In genomic region chr10:59702347-59702746, GRCh38 we compare ENCODE assay signal across 1 cellular context.
TF ChIP-seq lines count a peak whose summit lies in the region.

No MANE protein-coding gene starts in this region.

TF ChIP-seq in HepG2, 621 proteins besides CTCF, POLR2A, EP300 and RAD21 (continued from another document and continues in another):
- TF ChIP-seq, protein P1, sequence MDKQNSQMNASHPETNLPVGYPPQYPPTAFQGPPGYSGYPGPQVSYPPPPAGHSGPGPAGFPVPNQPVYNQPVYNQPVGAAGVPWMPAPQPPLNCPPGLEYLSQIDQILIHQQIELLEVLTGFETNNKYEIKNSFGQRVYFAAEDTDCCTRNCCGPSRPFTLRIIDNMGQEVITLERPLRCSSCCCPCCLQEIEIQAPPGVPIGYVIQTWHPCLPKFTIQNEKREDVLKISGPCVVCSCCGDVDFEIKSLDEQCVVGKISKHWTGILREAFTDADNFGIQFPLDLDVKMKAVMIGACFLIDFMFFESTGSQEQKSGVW (CRISPR knock-in tag; IDR thresholded peaks at IDR 0.05; ENCODE audit: borderline replicate concordance) = no peak
- TF ChIP-seq IRF2 (CRISPR knock-in tag; IDR thresholded peaks at IDR 0.05) = no peak
- TF ChIP-seq ZNF800 (CRISPR knock-in tag; IDR thresholded peaks at IDR 0.05) = no peak
- TF ChIP-seq FOXK2 (IDR thresholded peaks at IDR 0.05) = peak; percentile 62
- TF ChIP-seq NR2C2 (CRISPR knock-in tag; IDR thresholded peaks at IDR 0.05; ENCODE audit: borderline replicate concordance) = no peak
- no peak for TF ChIP-seq ZNF552 (CRISPR knock-in tag; IDR thresholded peaks at IDR 0.05; ENCODE audit: borderline replicate concordance)
- no peak for TF ChIP-seq BHLHE40 (IDR thresholded peaks at IDR 0.05; ENCODE audit: low read length)
- TF ChIP-seq ZNF530 (CRISPR knock-in tag; IDR thresholded peaks at IDR 0.05; ENCODE audit: low read depth) = no peak
- no peak for TF ChIP-seq ATF1 (CRISPR knock-in tag; IDR thresholded peaks at IDR 0.05)
- no peak for TF ChIP-seq ZNF672 (CRISPR knock-in tag; IDR thresholded peaks at IDR 0.05)
- TF ChIP-seq THYN1 (CRISPR knock-in tag; IDR thresholded peaks at IDR 0.05; ENCODE audit: borderline replicate concordance, low read depth) = no peak
- TF ChIP-seq ZBTB20 (CRISPR knock-in tag; IDR thresholded peaks at IDR 0.05; ENCODE audit: borderline replicate concordance, low read depth) = peak; percentile 38; the same call in 1 of the 2 replicates
- TF ChIP-seq ZNF747 (CRISPR knock-in tag; IDR thresholded peaks at IDR 0.05; ENCODE audit: borderline replicate concordance) = no peak
- no peak for TF ChIP-seq DNMT3B (CRISPR knock-in tag; conservative IDR thresholded peaks at IDR 0.05)
- TF ChIP-seq CENPT (CRISPR knock-in tag; IDR thresholded peaks at IDR 0.05; ENCODE audit: low read depth) = no peak
- no peak for TF ChIP-seq ZNF550 (CRISPR knock-in tag; IDR thresholded peaks at IDR 0.05; ENCODE audit: borderline replicate concordance)
- TF ChIP-seq MAX (IDR thresholded peaks at IDR 0.05) = no peak
- no peak for TF ChIP-seq ADNP (CRISPR knock-in tag; IDR thresholded peaks at IDR 0.05)
- TF ChIP-seq SMC3 (IDR thresholded peaks at IDR 0.05; ENCODE audit: low read length) = no peak
- peak; percentile 37; the same call in 1 of the 2 replicates for TF ChIP-seq NR2F6 (IDR thresholded peaks at IDR 0.05)
- TF ChIP-seq NR2F6 (CRISPR knock-in tag; IDR thresholded peaks at IDR 0.05) = peak; percentile 27; the same call in 1 of the 2 replicates
- no peak for TF ChIP-seq ZSCAN30 (CRISPR knock-in tag; IDR thresholded peaks at IDR 0.05)
- no peak for TF ChIP-seq KAT2B (IDR thresholded peaks at IDR 0.05; ENCODE audit: borderline replicate concordance, low read depth, low read length)
- TF ChIP-seq SALL2 (CRISPR knock-in tag; IDR thresholded peaks at IDR 0.05) = no peak
- TF ChIP-seq ZBTB7A (CRISPR knock-in tag; IDR thresholded peaks at IDR 0.05) = no peak
- no peak for TF ChIP-seq ZIK1 (CRISPR knock-in tag; IDR thresholded peaks at IDR 0.05; ENCODE audit: borderline replicate concordance, low read depth)
- no peak for TF ChIP-seq ZNF143 (CRISPR knock-in tag; IDR thresholded peaks at IDR 0.05)
- TF ChIP-seq PHF8 (CRISPR knock-in tag; IDR thresholded peaks at IDR 0.05) = no peak
- peak; percentile 62; the same call in 1 of the 2 replicates for TF ChIP-seq ZNF12 (CRISPR knock-in tag; IDR thresholded peaks at IDR 0.05)
- TF ChIP-seq, protein P2, sequence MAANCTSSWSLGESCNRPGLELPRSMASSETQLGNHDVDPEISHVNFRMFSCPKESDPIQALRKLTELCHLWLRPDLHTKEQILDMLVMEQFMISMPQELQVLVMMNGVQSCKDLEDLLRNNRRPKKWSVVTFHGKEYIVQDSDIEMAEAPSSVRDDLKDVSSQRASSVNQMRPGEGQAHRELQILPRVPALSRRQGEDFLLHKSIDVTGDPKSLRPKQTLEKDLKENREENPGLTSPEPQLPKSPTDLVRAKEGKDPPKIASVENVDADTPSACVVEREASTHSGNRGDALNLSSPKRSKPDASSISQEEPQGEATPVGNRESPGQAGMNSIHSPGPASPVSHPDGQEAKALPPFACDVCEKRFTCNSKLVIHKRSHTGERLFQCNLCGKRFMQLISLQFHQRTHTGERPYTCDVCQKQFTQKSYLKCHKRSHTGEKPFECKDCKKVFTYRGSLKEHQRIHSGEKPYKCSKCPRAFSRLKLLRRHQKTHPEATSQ (CRISPR knock-in tag; IDR thresholded peaks at IDR 0.05; ENCODE audit: borderline replicate concordance) = no peak
- TF ChIP-seq ZNF713 (CRISPR knock-in tag; IDR thresholded peaks at IDR 0.05) = no peak
- TF ChIP-seq TEAD3 (CRISPR knock-in tag; optimal IDR thresholded peaks at IDR 0.05; ENCODE audit: borderline replicate concordance) = peak; percentile 85
- no peak for TF ChIP-seq SOX6 (IDR thresholded peaks at IDR 0.05)
- TF ChIP-seq SOX6 (CRISPR knock-in tag; IDR thresholded peaks at IDR 0.05) = peak; percentile 82
- no peak for TF ChIP-seq SNAPC2 (CRISPR knock-in tag; IDR thresholded peaks at IDR 0.05)
- TF ChIP-seq, protein P3, sequence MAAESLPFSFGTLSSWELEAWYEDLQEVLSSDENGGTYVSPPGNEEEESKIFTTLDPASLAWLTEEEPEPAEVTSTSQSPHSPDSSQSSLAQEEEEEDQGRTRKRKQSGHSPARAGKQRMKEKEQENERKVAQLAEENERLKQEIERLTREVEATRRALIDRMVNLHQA (CRISPR knock-in tag; IDR thresholded peaks at IDR 0.05) = no peak
- no peak for TF ChIP-seq ZMYM3 (CRISPR knock-in tag; IDR thresholded peaks at IDR 0.05)
- TF ChIP-seq GABPB1 (CRISPR knock-in tag; IDR thresholded peaks at IDR 0.05) = no peak
- TF ChIP-seq, protein P4, sequence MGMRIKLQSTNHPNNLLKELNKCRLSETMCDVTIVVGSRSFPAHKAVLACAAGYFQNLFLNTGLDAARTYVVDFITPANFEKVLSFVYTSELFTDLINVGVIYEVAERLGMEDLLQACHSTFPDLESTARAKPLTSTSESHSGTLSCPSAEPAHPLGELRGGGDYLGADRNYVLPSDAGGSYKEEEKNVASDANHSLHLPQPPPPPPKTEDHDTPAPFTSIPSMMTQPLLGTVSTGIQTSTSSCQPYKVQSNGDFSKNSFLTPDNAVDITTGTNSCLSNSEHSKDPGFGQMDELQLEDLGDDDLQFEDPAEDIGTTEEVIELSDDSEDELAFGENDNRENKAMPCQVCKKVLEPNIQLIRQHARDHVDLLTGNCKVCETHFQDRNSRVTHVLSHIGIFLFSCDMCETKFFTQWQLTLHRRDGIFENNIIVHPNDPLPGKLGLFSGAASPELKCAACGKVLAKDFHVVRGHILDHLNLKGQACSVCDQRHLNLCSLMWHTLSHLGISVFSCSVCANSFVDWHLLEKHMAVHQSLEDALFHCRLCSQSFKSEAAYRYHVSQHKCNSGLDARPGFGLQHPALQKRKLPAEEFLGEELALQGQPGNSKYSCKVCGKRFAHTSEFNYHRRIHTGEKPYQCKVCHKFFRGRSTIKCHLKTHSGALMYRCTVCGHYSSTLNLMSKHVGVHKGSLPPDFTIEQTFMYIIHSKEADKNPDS (CRISPR knock-in tag; IDR thresholded peaks at IDR 0.05) = no peak
- TF ChIP-seq SP5 (CRISPR knock-in tag; IDR thresholded peaks at IDR 0.05; ENCODE audit: borderline replicate concordance, low read depth) = peak; percentile 76; the same call in 1 of the 2 replicates
- TF ChIP-seq ZNF317 (CRISPR knock-in tag; IDR thresholded peaks at IDR 0.05) = 0 out of 2 replicates have a peak, but pooled peaks have one; percentile 45
- TF ChIP-seq, protein P5, sequence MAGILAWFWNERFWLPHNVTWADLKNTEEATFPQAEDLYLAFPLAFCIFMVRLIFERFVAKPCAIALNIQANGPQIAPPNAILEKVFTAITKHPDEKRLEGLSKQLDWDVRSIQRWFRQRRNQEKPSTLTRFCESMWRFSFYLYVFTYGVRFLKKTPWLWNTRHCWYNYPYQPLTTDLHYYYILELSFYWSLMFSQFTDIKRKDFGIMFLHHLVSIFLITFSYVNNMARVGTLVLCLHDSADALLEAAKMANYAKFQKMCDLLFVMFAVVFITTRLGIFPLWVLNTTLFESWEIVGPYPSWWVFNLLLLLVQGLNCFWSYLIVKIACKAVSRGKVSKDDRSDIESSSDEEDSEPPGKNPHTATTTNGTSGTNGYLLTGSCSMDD (CRISPR knock-in tag; IDR thresholded peaks at IDR 0.05) = no peak
- TF ChIP-seq HDAC2 (CRISPR knock-in tag; IDR thresholded peaks at IDR 0.05) = peak; percentile 70
- TF ChIP-seq HOMEZ (CRISPR knock-in tag; IDR thresholded peaks at IDR 0.05; ENCODE audit: low read depth) = peak; percentile 38; the same call in 1 of the 2 replicates
- TF ChIP-seq ZNF10 (CRISPR knock-in tag; IDR thresholded peaks at IDR 0.05; ENCODE audit: borderline replicate concordance, low read depth) = no peak
- peak; percentile 81 for TF ChIP-seq RARA (CRISPR knock-in tag; IDR thresholded peaks at IDR 0.05)
- TF ChIP-seq FOXP1 (IDR thresholded peaks at IDR 0.05) = peak; percentile 46; the same call in 1 of the 2 replicates
- TF ChIP-seq FOXP1 (CRISPR knock-in tag; IDR thresholded peaks at IDR 0.05) = peak; percentile 89
- TF ChIP-seq, protein P6, sequence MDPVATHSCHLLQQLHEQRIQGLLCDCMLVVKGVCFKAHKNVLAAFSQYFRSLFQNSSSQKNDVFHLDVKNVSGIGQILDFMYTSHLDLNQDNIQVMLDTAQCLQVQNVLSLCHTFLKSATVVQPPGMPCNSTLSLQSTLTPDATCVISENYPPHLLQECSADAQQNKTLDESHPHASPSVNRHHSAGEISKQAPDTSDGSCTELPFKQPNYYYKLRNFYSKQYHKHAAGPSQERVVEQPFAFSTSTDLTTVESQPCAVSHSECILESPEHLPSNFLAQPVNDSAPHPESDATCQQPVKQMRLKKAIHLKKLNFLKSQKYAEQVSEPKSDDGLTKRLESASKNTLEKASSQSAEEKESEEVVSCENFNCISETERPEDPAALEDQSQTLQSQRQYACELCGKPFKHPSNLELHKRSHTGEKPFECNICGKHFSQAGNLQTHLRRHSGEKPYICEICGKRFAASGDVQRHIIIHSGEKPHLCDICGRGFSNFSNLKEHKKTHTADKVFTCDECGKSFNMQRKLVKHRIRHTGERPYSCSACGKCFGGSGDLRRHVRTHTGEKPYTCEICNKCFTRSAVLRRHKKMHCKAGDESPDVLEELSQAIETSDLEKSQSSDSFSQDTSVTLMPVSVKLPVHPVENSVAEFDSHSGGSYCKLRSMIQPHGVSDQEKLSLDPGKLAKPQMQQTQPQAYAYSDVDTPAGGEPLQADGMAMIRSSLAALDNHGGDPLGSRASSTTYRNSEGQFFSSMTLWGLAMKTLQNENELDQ (CRISPR knock-in tag; IDR thresholded peaks at IDR 0.05; ENCODE audit: borderline replicate concordance) = no peak
- no peak for TF ChIP-seq SP2 (CRISPR knock-in tag; IDR thresholded peaks at IDR 0.05)
- 0 out of 2 replicates have a peak, but pooled peaks have one; percentile 38 for TF ChIP-seq KAT8 (CRISPR knock-in tag; IDR thresholded peaks at IDR 0.05)
- peak; percentile 90 for TF ChIP-seq ARID5B (CRISPR knock-in tag; IDR thresholded peaks at IDR 0.05)
- TF ChIP-seq IKZF4 (CRISPR knock-in tag; IDR thresholded peaks at IDR 0.05; ENCODE audit: borderline replicate concordance, low read depth, not compliant biosample characterization) = no peak
